In genomic region chr1:7960867-7961198, GRCh38 we compare ENCODE assay signal across 8 cellular contexts. TPM values are rescaled to one million over a fixed set of nuclear protein-coding genes. Genes with fewer than 3 reads are reported as not detected.
A peak's percentile ranks its signal among the peaks of the same experiment; 100 is the strongest.
DNase-seq lines count a peak whose midpoint lies in the region; ATAC-seq, FAIRE-seq and TF ChIP-seq lines count a peak whose summit lies in the region.

No MANE protein-coding gene starts in this region.

- H3K27ac Mint-ChIP-seq in naive B cell = peak overlapping the region; percentile 97 to 100 (median 98)

- CTCF ChIA-PET in AG04450 (lab: Charles Lee) = no interaction called here

- H3K9me3 Mint-ChIP-seq in naive B cell = no peaks in the 10 kb centered on the region

- DNase-seq in AG04450 (ENCODE audit: low read depth, low spot score) (no peak), KG1 (lab: John Stamatoyannopoulos, UW) (peak; percentile 53), naive B cell (no peak), amygdala (lab: John Stamatoyannopoulos, UW) (no peak), D721Med (ENCODE audit: insufficient read length, low spot score) (no peak)

- H3K27ac ChIP-seq in AG04450 (ENCODE audit: low read depth, low read length) (peak overlapping the region; percentile 85), cingulate gyrus (ENCODE audit: low read depth, low read length) (peak overlapping the region; percentile 95)

- FAIRE-seq in D721Med (lab: Jason Lieb, UNC) = no peak

- H3K36me3 Mint-ChIP-seq in naive B cell = peaks cover 0 to 5% of the 10 kb centered on the region in 2 donors

- TF ChIP-seq CTCF in AG04450 (IDR thresholded peaks at IDR 0.05; ENCODE audit: low read depth, low read length) = no peak
- TF ChIP-seq CTCF in D721Med (IDR thresholded peaks at IDR 0.05; ENCODE audit: insufficient read depth, missing control alignments) = no peak

- peak overlapping the region; percentile 97 to 100 (median 100) for H3K4me3 Mint-ChIP-seq in naive B cell

- POLR2A ChIA-PET in AG04450 (lab: Yijun Ruan, JAX) = interaction anchor here (0.6 to 1.0 kb wide), 3 partner anchors 20 to 382 kb away, joined by 3 to 4 read pairs (median 4); partner anchors contain the start of gene TNFRSF9

- no peaks in the 10 kb centered on the region for H3K9me3 ChIP-seq in AG04450 (ENCODE audit: control insufficient read depth, insufficient read depth, low read length)

- H3K27me3 ChIP-seq in AG04450 (ENCODE audit: control insufficient read depth, insufficient read depth, low read length) = no peaks in the 10 kb centered on the region

- peak overlapping the region; percentile 90 for H3K4me3 ChIP-seq in AG04450 (ENCODE audit: low read depth, low read length)

- H3K27me3 Mint-ChIP-seq in naive B cell = no peaks in the 10 kb centered on the region

- peak; percentile 16 to 21 for ATAC-seq in naive B cell (ENCODE audit: low read depth in 2 of 2)
- ATAC-seq in HG03097 (IDR thresholded peaks at IDR 0.05; ENCODE audit: low FRiP score, unreplicated experiment) = no peak
- ATAC-seq in HG03095 (IDR thresholded peaks at IDR 0.05; ENCODE audit: unreplicated experiment) = no peak

- H3K4me1 Mint-ChIP-seq in naive B cell = peaks cover 15 to 56% (median 30%) of the 10 kb centered on the region in 3 donors

RNA-seq across cellular contexts. Expression of gene PARK7, which starts 0.7 kb away (rescaled TPM):
- polyA plus RNA-seq in AG04450 (2011; rRNA removed) (403 and 479 TPM in 2 replicates), naive B cell (ENCODE audit: low read depth in 6 of 6) (100 to 1,000 TPM; 247 to 350 (median 302) TPM)
- polyA minus RNA-seq in AG04450 (2011; rRNA and poly(A)+ RNA removed) = 107 and 112 TPM in 2 replicates

RNA-seq across cellular contexts. Expression of gene TNFRSF9, which starts 20.2 kb away (rescaled TPM):
- polyA plus RNA-seq in AG04450 (2011; rRNA removed) (0.91 and 0.94 TPM in 2 replicates), naive B cell (ENCODE audit: low read depth in 6 of 6) (under 1 TPM in 2 of 6 donors, not detected in 4; 0.38 to 0.52 TPM)
- polyA minus RNA-seq in AG04450 (2011; rRNA and poly(A)+ RNA removed) = 0.55 and 0.91 TPM in 2 replicates

Comparison
In these comparisons a context has a peak if more than half of its experiments do, and no peak if none do; other contexts are left out.
1. ATAC-seq: peak in naive B cell (2 of 2); none in HG03097 (single experiment) and HG03095 (single experiment).